Comparison of ENCODE assay signal across 8 cellular contexts in genomic region chr15:85296615-85297402, GRCh38.
A peak's percentile ranks its signal among the peaks of the same experiment; 100 is the strongest.
DNase-seq lines count a peak whose midpoint lies in the region; ATAC-seq and TF ChIP-seq lines count a peak whose summit lies in the region.

No MANE protein-coding gene starts in this region.

- peak overlapping the region; percentile 46 for H3K4me3 Mint-ChIP-seq in activated T-cell treated with anti-CD3 and anti-CD28 coated beads, Interleukin-2, amount 50 U/mL, for 4 hours
- H3K4me3 Mint-ChIP-seq in neural progenitor cell: no peak overlapping the region

- H3K36me3 ChIP-seq in neural progenitor cell: no peaks in the 10 kb centered on the region
- no peaks in the 10 kb centered on the region for H3K36me3 ChIP-seq in subcutaneous abdominal adipose tissue (ENCODE audit: control insufficient read depth in 5 of 5, insufficient read depth in 5 of 5, low read length in 5 of 5)

- DNase-seq in DMS53 (lab: John Stamatoyannopoulos, UW): peak; percentile 85
- DNase-seq in HuH-7 (ENCODE audit: low spot score): peak; percentile 61
- DNase-seq in OCI-M1 (lab: John Stamatoyannopoulos, UW): peak; percentile 80
- DNase-seq in activated T-cell treated with anti-CD3 and anti-CD28 coated beads, Interleukin-2, amount 50 U/mL, for 4 hours: peak; percentile 62
- DNase-seq in fibroblast of mammary gland (ENCODE audit: low read depth): peak; percentile 85
- DNase-seq in neural progenitor cell (ENCODE audit: low spot score): peak; percentile 79

- no peak overlapping the region for H3K4me2 ChIP-seq in neural progenitor cell

- peak; percentile 88 for ATAC-seq in GM21447 (IDR thresholded peaks at IDR 0.05; ENCODE audit: unreplicated experiment)
- ATAC-seq in activated T-cell treated with anti-CD3 and anti-CD28 coated beads, Interleukin-2, amount 50 U/mL, for 4 hours: peak; percentile 97

- TF ChIP-seq CTCF in fibroblast of mammary gland (conservative IDR thresholded peaks at IDR 0.05; ENCODE audit: control insufficient read depth, insufficient read depth, low read depth, low read length) (peak; percentile 92), neural progenitor cell (IDR thresholded peaks at IDR 0.05) (peak; percentile 71)

- H3K9ac ChIP-seq in neural progenitor cell (no peak overlapping the region), subcutaneous abdominal adipose tissue (ENCODE audit: low read length in 5 of 5) (peak overlapping the region in 3 of 5 donors; percentile 35 to 77 (median 70))

- H3K27ac Mint-ChIP-seq in neural progenitor cell: peak overlapping the region; percentile 11

- no peaks in the 10 kb centered on the region for H3K9me3 ChIP-seq in neural progenitor cell (ENCODE audit: low read depth)
- no peaks in the 10 kb centered on the region for H3K9me3 ChIP-seq in subcutaneous abdominal adipose tissue (ENCODE audit: control insufficient read depth in 5 of 5, low read length in 5 of 5)

- no peaks in the 10 kb centered on the region for H4K20me1 ChIP-seq in neural progenitor cell (ENCODE audit: low read depth)

- H3K4me1 Mint-ChIP-seq in activated T-cell treated with anti-CD3 and anti-CD28 coated beads, Interleukin-2, amount 50 U/mL, for 4 hours (ENCODE audit: low read depth): peaks cover 11% of the 10 kb centered on the region
- H3K4me1 Mint-ChIP-seq in neural progenitor cell: peaks cover 17% of the 10 kb centered on the region

- H3K4me1 ChIP-seq in neural progenitor cell: peaks cover 9% of the 10 kb centered on the region
- H3K4me1 ChIP-seq in subcutaneous abdominal adipose tissue (ENCODE audit: control insufficient read depth in 5 of 5, insufficient read depth in 5 of 5, low read length in 5 of 5): peaks cover 0 to 10% (median 8%) of the 10 kb centered on the region in 5 donors

- H3K4me3 ChIP-seq in fibroblast of mammary gland (ENCODE audit: control insufficient read depth, low read depth, low read length): peak overlapping the region; percentile 35
- H3K4me3 ChIP-seq in neural progenitor cell: no peak overlapping the region
- peak overlapping the region; percentile 53 to 73 (median 71) for H3K4me3 ChIP-seq in subcutaneous abdominal adipose tissue (ENCODE audit: low read depth in 1 of 5, low read length in 5 of 5)

- H3K27me3 ChIP-seq in neural progenitor cell: no peaks in the 10 kb centered on the region
- no peaks in the 10 kb centered on the region for H3K27me3 ChIP-seq in subcutaneous abdominal adipose tissue (ENCODE audit: control insufficient read depth in 5 of 5, insufficient read depth in 4 of 5, low read length in 5 of 5)

- H3K27ac ChIP-seq in neural progenitor cell (no peak overlapping the region), subcutaneous abdominal adipose tissue (ENCODE audit: low read depth, low read length) (no peak overlapping the region)

- no peaks in the 10 kb centered on the region for H3K79me2 ChIP-seq in neural progenitor cell (ENCODE audit: low read depth)

- H3K36me3 Mint-ChIP-seq in activated T-cell treated with anti-CD3 and anti-CD28 coated beads, Interleukin-2, amount 50 U/mL, for 4 hours (ENCODE audit: insufficient read depth): no peaks in the 10 kb centered on the region
- no peaks in the 10 kb centered on the region for H3K36me3 Mint-ChIP-seq in neural progenitor cell

- H2AFZ ChIP-seq in neural progenitor cell (replicated peaks): peak overlapping the region; percentile 12

- no peaks in the 10 kb centered on the region for H3K9me3 Mint-ChIP-seq in activated T-cell treated with anti-CD3 and anti-CD28 coated beads, Interleukin-2, amount 50 U/mL, for 4 hours
- H3K9me3 Mint-ChIP-seq in neural progenitor cell: no peaks in the 10 kb centered on the region

- no peaks in the 10 kb centered on the region for H3F3A ChIP-seq in neural progenitor cell (ENCODE audit: low read depth)

- no peaks in the 10 kb centered on the region for H3K27me3 Mint-ChIP-seq in activated T-cell treated with anti-CD3 and anti-CD28 coated beads, Interleukin-2, amount 50 U/mL, for 4 hours (ENCODE audit: low read depth)
- peaks cover 4% of the 10 kb centered on the region for H3K27me3 Mint-ChIP-seq in neural progenitor cell (ENCODE audit: insufficient read depth, low read depth)
